In genomic region chr1:243487036-243487648, GRCh38 we compare ENCODE assay signal across 13 cellular contexts.
DNase-seq lines count a peak whose midpoint lies in the region; ATAC-seq, FAIRE-seq and TF ChIP-seq lines count a peak whose summit lies in the region.
"Had no signal": no experiment of that assay in that cellular context is flagged by ENCODE, and none has a peak within 500 bp of the region (broad histone marks: within the 10 kb centered on the region; RNA-seq: fewer than 3 reads in every experiment).

No MANE protein-coding gene starts in this region.

- H3K27me3 Mint-ChIP-seq in activated CD4-positive, alpha-beta T cell treated with anti-CD3 and anti-CD28 coated beads, Interleukin-2, amount 10 ng/mL, durations not matched to agents 24 days and 14 days, result peaks cover 5% of the 10 kb centered on the region
- H3K27me3 Mint-ChIP-seq in stimulated activated naive B cell treated with anti-CD40 and anti-IgM and Interleukin-4, amounts not matched to agents 10 μg/mL and 1 μg/mL and 100 μg/mL, for 72 hours, result peaks cover 3 to 13% of the 10 kb centered on the region in 2 donors
- H3K27me3 Mint-ChIP-seq in activated CD8-positive, alpha-beta memory T cell treated with anti-CD3 and anti-CD28 coated beads, Interleukin-2, amount 10 ng/mL, durations not matched to agents 7 days and 5 days, result no peaks in the 10 kb centered on the region

- peak overlapping the region; percentile 58; the same call in 1 of the 2 replicates for H2BK5ac ChIP-seq in H1 (ENCODE audit: low read depth, low read length)

- peak overlapping the region; percentile 41 for H3K4ac ChIP-seq in H1 (replicated peaks; ENCODE audit: insufficient read length, low read depth, low read length)

- peak overlapping the region; percentile 78; the same call in 1 of the 2 replicates for H3K18ac ChIP-seq in H1 (ENCODE audit: extremely low read depth, low read length)

- no peak for DNase-seq in activated CD4-positive, alpha-beta T cell treated with anti-CD3 and anti-CD28 coated beads, Interleukin-2, amount 10 ng/mL, durations not matched to agents 24 days and 14 days
- DNase-seq in activated CD4-positive, alpha-beta T cell treated with anti-CD3 and anti-CD28 coated beads, Interleukin-2, amount 50 U/mL, for 1 hour, result no peak
- no peak for DNase-seq in LNCaP clone FGC (ENCODE audit: low read depth)
- no peak for DNase-seq in H1 (ENCODE audit: low read depth in 1 of 2, low spot score in 2 of 2)
- DNase-seq in stimulated activated naive B cell treated with anti-CD40 and anti-IgM and Interleukin-4, amounts not matched to agents 10 μg/mL and 1 μg/mL and 100 μg/mL, for 72 hours, result no peak
- DNase-seq in activated CD8-positive, alpha-beta memory T cell treated with anti-CD3 and anti-CD28 coated beads, Interleukin-2, amount 10 ng/mL, durations not matched to agents 7 days and 5 days, result no peak
- DNase-seq: DMS79, GDM1, NCI-H2107, NCI-H226 had no signal

- no peaks in the 10 kb centered on the region for H3K79me2 ChIP-seq in H1 (ENCODE audit: control insufficient read depth in 1 of 2, insufficient read depth in 2 of 2, low read length in 2 of 2)

- WGBS in H1 (ENCODE audit: extremely low coverage in 1 of 2, insufficient coverage in 1 of 2, insufficient read length in 1 of 2, insufficient replicate concordance in 2 of 2, low coverage in 1 of 2, low lambda C conversion rate in 2 of 2, missing lambda C conversion rate in 1 of 2), 2 experiments, result 92% methylated on average over 15 of the region's 15 CpGs; no CpG with 5 or more reads in 1 of the 2 experiments

- H3K36me3 Mint-ChIP-seq in activated CD4-positive, alpha-beta T cell treated with anti-CD3 and anti-CD28 coated beads, Interleukin-2, amount 10 ng/mL, durations not matched to agents 24 days and 14 days (ENCODE audit: low read depth), result peaks cover 1% of the 10 kb centered on the region
- peaks cover 31 to 37% of the 10 kb centered on the region in 2 donors for H3K36me3 Mint-ChIP-seq in stimulated activated naive B cell treated with anti-CD40 and anti-IgM and Interleukin-4, amounts not matched to agents 10 μg/mL and 1 μg/mL and 100 μg/mL, for 72 hours
- no peaks in the 10 kb centered on the region for H3K36me3 Mint-ChIP-seq in activated CD8-positive, alpha-beta memory T cell treated with anti-CD3 and anti-CD28 coated beads, Interleukin-2, amount 10 ng/mL, durations not matched to agents 7 days and 5 days

- intact Hi-C loops in activated CD4-positive, alpha-beta T cell treated with anti-CD3 and anti-CD28 coated beads, Interleukin-2, amount 10 ng/mL, durations not matched to agents 24 days and 14 days (cut with micrococcal nuclease), result loop anchor here (10.0 kb wide), 1 partner anchor 142 kb away; no protein-coding TSS in a partner anchor

- no peak overlapping the region for H3K27ac Mint-ChIP-seq in activated CD4-positive, alpha-beta T cell treated with anti-CD3 and anti-CD28 coated beads, Interleukin-2, amount 10 ng/mL, durations not matched to agents 24 days and 14 days
- peak overlapping the region; percentile 65 for H3K27ac Mint-ChIP-seq in stimulated activated naive B cell treated with anti-CD40 and anti-IgM and Interleukin-4, amounts not matched to agents 10 μg/mL and 1 μg/mL and 100 μg/mL, for 72 hours
- no peak overlapping the region for H3K27ac Mint-ChIP-seq in activated CD8-positive, alpha-beta memory T cell treated with anti-CD3 and anti-CD28 coated beads, Interleukin-2, amount 10 ng/mL, durations not matched to agents 7 days and 5 days

- H4K20me1 ChIP-seq in H1 (replicated peaks in 1 of 2; ENCODE audit: control insufficient read depth in 1 of 2, insufficient read depth in 2 of 2, low read length in 2 of 2), result no peaks in the 10 kb centered on the region

- POLR2A ChIA-PET in H1 (lab: Charles Lee; ENCODE audit: partially characterized antibody), result no interaction called here

- no peak overlapping the region for H4K8ac ChIP-seq in H1 (ENCODE audit: extremely low read depth, insufficient read depth, low read length)

- H3K4me3 ChIP-seq in LNCaP clone FGC (ENCODE audit: low read depth, low read length) (peak overlapping the region; percentile 66), H1 (ENCODE audit: extremely low read depth in 1 of 4, insufficient read depth in 2 of 4, low read depth in 3 of 4, low read length in 4 of 4) (no peak overlapping the region)

- H4K91ac ChIP-seq in H1 (replicated peaks; ENCODE audit: insufficient read length, low read length), result peak overlapping the region; percentile 94

- no peak overlapping the region for H3K4me2 ChIP-seq in H1 (ENCODE audit: insufficient read depth in 1 of 2, low read depth in 2 of 2, low read length in 2 of 2)

- H3K9ac ChIP-seq in H1 (replicated peaks in 1 of 4; ENCODE audit: extremely low read depth in 1 of 4, low read depth in 3 of 4, low read length in 3 of 4), result no peak overlapping the region

- no peaks in the 10 kb centered on the region; a peak in 1 of 4 replicates for H3K9me3 ChIP-seq in H1 (ENCODE audit: insufficient read depth in 2 of 2, low read depth in 1 of 2, low read length in 1 of 2)

- H3K9me3 Mint-ChIP-seq in activated CD4-positive, alpha-beta T cell treated with anti-CD3 and anti-CD28 coated beads, Interleukin-2, amount 10 ng/mL, durations not matched to agents 24 days and 14 days, result no peaks in the 10 kb centered on the region
- H3K9me3 Mint-ChIP-seq in stimulated activated naive B cell treated with anti-CD40 and anti-IgM and Interleukin-4, amounts not matched to agents 10 μg/mL and 1 μg/mL and 100 μg/mL, for 72 hours, result no peaks in the 10 kb centered on the region
- H3K9me3 Mint-ChIP-seq in activated CD8-positive, alpha-beta memory T cell treated with anti-CD3 and anti-CD28 coated beads, Interleukin-2, amount 10 ng/mL, durations not matched to agents 7 days and 5 days (ENCODE audit: low read depth), result no peaks in the 10 kb centered on the region

- H3K27me3 ChIP-seq in H1 (replicated peaks in 1 of 4; ENCODE audit: control insufficient read depth in 3 of 4, extremely low read depth in 1 of 4, insufficient read depth in 3 of 4, low read length in 3 of 4), result peaks cover 0 to 5% (median 2%) of the 10 kb centered on the region in 4 experiments; a peak in 3 of 7 replicates

- H3K23ac ChIP-seq in H1 (ENCODE audit: insufficient read length), result no peak overlapping the region

- H3K56ac ChIP-seq in H1 (replicated peaks; ENCODE audit: insufficient read length, low read depth, low read length), result no peak overlapping the region

- H4K5ac ChIP-seq in H1 (ENCODE audit: insufficient read length, low read depth, low read length), result no peak overlapping the region

- TF ChIP-seq CTCF in LNCaP clone FGC (IDR thresholded peaks at IDR 0.05; ENCODE audit: control insufficient read depth, extremely low read depth, insufficient read depth) (no peak), H1 (IDR thresholded peaks at IDR 0.05; ENCODE audit: control extremely low read depth in 1 of 3, insufficient read depth in 1 of 3, low read depth in 1 of 3, low read length in 3 of 3) (no peak)

- ATAC-seq in stimulated activated naive B cell treated with anti-CD40 and anti-IgM and Interleukin-4, amounts not matched to agents 10 μg/mL and 1 μg/mL and 100 μg/mL, for 72 hours (replicated peaks), result no peak
- ATAC-seq in HG03025 (IDR thresholded peaks at IDR 0.05; ENCODE audit: low FRiP score, unreplicated experiment) (no peak), HG02973 (IDR thresholded peaks at IDR 0.05; ENCODE audit: unreplicated experiment) (no peak)
- no peak for ATAC-seq in activated CD8-positive, alpha-beta memory T cell treated with anti-CD3 and anti-CD28 coated beads, Interleukin-2, amount 10 ng/mL, durations not matched to agents 7 days and 5 days

- no peaks in the 10 kb centered on the region for H3K79me1 ChIP-seq in H1 (ENCODE audit: low read depth, low read length)

- H3K36me3 ChIP-seq in H1 (ENCODE audit: control insufficient read depth in 2 of 4, insufficient read depth in 4 of 4, low read length in 3 of 4), result no peaks in the 10 kb centered on the region

- H2AFZ ChIP-seq in H1 (ENCODE audit: low read length), result no peak overlapping the region

- H3K4me1 ChIP-seq in H1 (replicated peaks in 1 of 4; ENCODE audit: control insufficient read depth in 3 of 4, insufficient read depth in 4 of 4, low read length in 3 of 4), result peaks cover 21 to 54% (median 46%) of the 10 kb centered on the region in 4 experiments

- no peak for TF ChIP-seq RAD21 in H1 (IDR thresholded peaks at IDR 0.05 in 1 of 2, conservative IDR thresholded peaks at IDR 0.05 in 1 of 2; ENCODE audit: low read depth in 2 of 2, low read length in 2 of 2)

- H2BK120ac ChIP-seq in H1 (replicated peaks; ENCODE audit: low read depth, low read length), result peak overlapping the region; percentile 62

- peak overlapping the region; percentile 99; the same call in 1 of the 2 replicates for H2AK5ac ChIP-seq in H1 (ENCODE audit: low read depth, low read length)

- H3K4me1 Mint-ChIP-seq in activated CD4-positive, alpha-beta T cell treated with anti-CD3 and anti-CD28 coated beads, Interleukin-2, amount 10 ng/mL, durations not matched to agents 24 days and 14 days, result peaks cover 9% of the 10 kb centered on the region
- H3K4me1 Mint-ChIP-seq in stimulated activated naive B cell treated with anti-CD40 and anti-IgM and Interleukin-4, amounts not matched to agents 10 μg/mL and 1 μg/mL and 100 μg/mL, for 72 hours, result peaks cover 16 to 18% of the 10 kb centered on the region in 2 donors
- H3K4me1 Mint-ChIP-seq in activated CD8-positive, alpha-beta memory T cell treated with anti-CD3 and anti-CD28 coated beads, Interleukin-2, amount 10 ng/mL, durations not matched to agents 7 days and 5 days, result peaks cover 12% of the 10 kb centered on the region

- peak overlapping the region; percentile 28 for H3K4me3 Mint-ChIP-seq in activated CD4-positive, alpha-beta T cell treated with anti-CD3 and anti-CD28 coated beads, Interleukin-2, amount 10 ng/mL, durations not matched to agents 24 days and 14 days
- H3K4me3 Mint-ChIP-seq in stimulated activated naive B cell treated with anti-CD40 and anti-IgM and Interleukin-4, amounts not matched to agents 10 μg/mL and 1 μg/mL and 100 μg/mL, for 72 hours, result peak overlapping the region in 1 of 2 donors; percentile 28
- no peak overlapping the region for H3K4me3 Mint-ChIP-seq in activated CD8-positive, alpha-beta memory T cell treated with anti-CD3 and anti-CD28 coated beads, Interleukin-2, amount 10 ng/mL, durations not matched to agents 7 days and 5 days

- no peak overlapping the region for H3K27ac ChIP-seq in H1 (ENCODE audit: low read depth, low read length)

- no peak for TF ChIP-seq EP300 in H1 (IDR thresholded peaks at IDR 0.05; ENCODE audit: borderline replicate concordance in 1 of 2, low read depth in 2 of 2, low read length in 2 of 2)

- H2BK12ac ChIP-seq in H1 (ENCODE audit: low read depth, low read length), result peak overlapping the region; percentile 94; the same call in 1 of the 2 replicates

- peak overlapping the region; percentile 83; the same call in 1 of the 2 replicates for H2BK20ac ChIP-seq in H1 (ENCODE audit: low read length)

- peaks cover 8% of the 10 kb centered on the region for H3K23me2 ChIP-seq in H1 (ENCODE audit: low read depth, low read length)

- H3K14ac ChIP-seq in H1 (ENCODE audit: insufficient read length), result no peak overlapping the region

- TF ChIP-seq POLR2A in H1 (IDR thresholded peaks at IDR 0.05; ENCODE audit: control extremely low read depth in 1 of 2, low read depth in 2 of 2, low read length in 2 of 2), result no peak

- no peak for FAIRE-seq in H1 (lab: Jason Lieb, UNC)
- FAIRE-seq: GM12892 had no signal

- H2BK15ac ChIP-seq in H1 (ENCODE audit: low read length), result no peak overlapping the region

- CTCF ChIA-PET in H1 (lab: Charles Lee; ENCODE audit: partially characterized antibody), result interaction anchor here (1.1 to 1.2 kb wide), 3 partner anchors 9 to 143 kb away, joined by 3 to 4 read pairs (median 3); no protein-coding TSS in a partner anchor
- CTCF ChIA-PET in activated CD8-positive, alpha-beta memory T cell treated with anti-CD3 and anti-CD28 coated beads, Interleukin-2, amount 10 ng/mL, durations not matched to agents 7 days and 5 days (lab: Charles Lee), result no interaction called here
